ENCODE assay signal across 2 cellular contexts in the genomic region with DNA sequence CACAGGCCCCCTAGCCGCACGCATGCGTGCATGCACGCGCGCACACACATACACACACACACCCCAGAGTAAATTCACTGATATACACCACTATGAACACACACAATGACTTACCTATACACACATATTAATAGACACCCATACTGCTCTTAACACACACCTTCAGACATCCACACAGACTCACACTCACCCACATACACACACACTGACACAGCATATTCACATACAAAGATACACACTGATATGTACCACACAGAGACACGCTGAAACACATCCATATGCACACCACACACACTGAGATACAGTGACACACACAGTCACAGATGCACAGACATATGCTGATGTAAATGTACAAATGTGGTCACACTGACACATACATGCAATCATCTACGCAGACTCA.
TF ChIP-seq lines count a peak whose summit lies in the region.

No MANE protein-coding gene starts in this region.

TF ChIP-seq in WTC11, 78 proteins besides CTCF, POLR2A, EP300 and RAD21 (continued from another document):
- TF ChIP-seq, protein P1, sequence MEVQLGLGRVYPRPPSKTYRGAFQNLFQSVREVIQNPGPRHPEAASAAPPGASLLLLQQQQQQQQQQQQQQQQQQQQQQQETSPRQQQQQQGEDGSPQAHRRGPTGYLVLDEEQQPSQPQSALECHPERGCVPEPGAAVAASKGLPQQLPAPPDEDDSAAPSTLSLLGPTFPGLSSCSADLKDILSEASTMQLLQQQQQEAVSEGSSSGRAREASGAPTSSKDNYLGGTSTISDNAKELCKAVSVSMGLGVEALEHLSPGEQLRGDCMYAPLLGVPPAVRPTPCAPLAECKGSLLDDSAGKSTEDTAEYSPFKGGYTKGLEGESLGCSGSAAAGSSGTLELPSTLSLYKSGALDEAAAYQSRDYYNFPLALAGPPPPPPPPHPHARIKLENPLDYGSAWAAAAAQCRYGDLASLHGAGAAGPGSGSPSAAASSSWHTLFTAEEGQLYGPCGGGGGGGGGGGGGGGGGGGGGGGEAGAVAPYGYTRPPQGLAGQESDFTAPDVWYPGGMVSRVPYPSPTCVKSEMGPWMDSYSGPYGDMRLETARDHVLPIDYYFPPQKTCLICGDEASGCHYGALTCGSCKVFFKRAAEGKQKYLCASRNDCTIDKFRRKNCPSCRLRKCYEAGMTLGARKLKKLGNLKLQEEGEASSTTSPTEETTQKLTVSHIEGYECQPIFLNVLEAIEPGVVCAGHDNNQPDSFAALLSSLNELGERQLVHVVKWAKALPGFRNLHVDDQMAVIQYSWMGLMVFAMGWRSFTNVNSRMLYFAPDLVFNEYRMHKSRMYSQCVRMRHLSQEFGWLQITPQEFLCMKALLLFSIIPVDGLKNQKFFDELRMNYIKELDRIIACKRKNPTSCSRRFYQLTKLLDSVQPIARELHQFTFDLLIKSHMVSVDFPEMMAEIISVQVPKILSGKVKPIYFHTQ (CRISPR knock-in tag; IDR thresholded peaks at IDR 0.05): no peak
- TF ChIP-seq, protein P2, sequence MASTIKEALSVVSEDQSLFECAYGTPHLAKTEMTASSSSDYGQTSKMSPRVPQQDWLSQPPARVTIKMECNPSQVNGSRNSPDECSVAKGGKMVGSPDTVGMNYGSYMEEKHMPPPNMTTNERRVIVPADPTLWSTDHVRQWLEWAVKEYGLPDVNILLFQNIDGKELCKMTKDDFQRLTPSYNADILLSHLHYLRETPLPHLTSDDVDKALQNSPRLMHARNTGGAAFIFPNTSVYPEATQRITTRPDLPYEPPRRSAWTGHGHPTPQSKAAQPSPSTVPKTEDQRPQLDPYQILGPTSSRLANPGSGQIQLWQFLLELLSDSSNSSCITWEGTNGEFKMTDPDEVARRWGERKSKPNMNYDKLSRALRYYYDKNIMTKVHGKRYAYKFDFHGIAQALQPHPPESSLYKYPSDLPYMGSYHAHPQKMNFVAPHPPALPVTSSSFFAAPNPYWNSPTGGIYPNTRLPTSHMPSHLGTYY (CRISPR knock-in tag; IDR thresholded peaks at IDR 0.05): no peak
- TF ChIP-seq JAZF1 (CRISPR knock-in tag; IDR thresholded peaks at IDR 0.05) (no peak), TCF7 (CRISPR knock-in tag; IDR thresholded peaks at IDR 0.05; ENCODE audit: low read depth) (no peak), CREM (CRISPR knock-in tag; IDR thresholded peaks at IDR 0.05) (no peak), NFYB (CRISPR knock-in tag; conservative IDR thresholded peaks at IDR 0.05; ENCODE audit: low read depth) (no peak), FOXP1 (CRISPR knock-in tag; IDR thresholded peaks at IDR 0.05; ENCODE audit: borderline replicate concordance) (no peak), TEAD1 (CRISPR knock-in tag; IDR thresholded peaks at IDR 0.05) (no peak), ZNF317 (CRISPR knock-in tag; IDR thresholded peaks at IDR 0.05; ENCODE audit: borderline replicate concordance, low read depth) (no peak), RELA (CRISPR knock-in tag; IDR thresholded peaks at IDR 0.05; ENCODE audit: borderline replicate concordance) (no peak), ZBTB21 (CRISPR knock-in tag; IDR thresholded peaks at IDR 0.05; ENCODE audit: borderline replicate concordance) (no peak)
- TF ChIP-seq, protein P3, sequence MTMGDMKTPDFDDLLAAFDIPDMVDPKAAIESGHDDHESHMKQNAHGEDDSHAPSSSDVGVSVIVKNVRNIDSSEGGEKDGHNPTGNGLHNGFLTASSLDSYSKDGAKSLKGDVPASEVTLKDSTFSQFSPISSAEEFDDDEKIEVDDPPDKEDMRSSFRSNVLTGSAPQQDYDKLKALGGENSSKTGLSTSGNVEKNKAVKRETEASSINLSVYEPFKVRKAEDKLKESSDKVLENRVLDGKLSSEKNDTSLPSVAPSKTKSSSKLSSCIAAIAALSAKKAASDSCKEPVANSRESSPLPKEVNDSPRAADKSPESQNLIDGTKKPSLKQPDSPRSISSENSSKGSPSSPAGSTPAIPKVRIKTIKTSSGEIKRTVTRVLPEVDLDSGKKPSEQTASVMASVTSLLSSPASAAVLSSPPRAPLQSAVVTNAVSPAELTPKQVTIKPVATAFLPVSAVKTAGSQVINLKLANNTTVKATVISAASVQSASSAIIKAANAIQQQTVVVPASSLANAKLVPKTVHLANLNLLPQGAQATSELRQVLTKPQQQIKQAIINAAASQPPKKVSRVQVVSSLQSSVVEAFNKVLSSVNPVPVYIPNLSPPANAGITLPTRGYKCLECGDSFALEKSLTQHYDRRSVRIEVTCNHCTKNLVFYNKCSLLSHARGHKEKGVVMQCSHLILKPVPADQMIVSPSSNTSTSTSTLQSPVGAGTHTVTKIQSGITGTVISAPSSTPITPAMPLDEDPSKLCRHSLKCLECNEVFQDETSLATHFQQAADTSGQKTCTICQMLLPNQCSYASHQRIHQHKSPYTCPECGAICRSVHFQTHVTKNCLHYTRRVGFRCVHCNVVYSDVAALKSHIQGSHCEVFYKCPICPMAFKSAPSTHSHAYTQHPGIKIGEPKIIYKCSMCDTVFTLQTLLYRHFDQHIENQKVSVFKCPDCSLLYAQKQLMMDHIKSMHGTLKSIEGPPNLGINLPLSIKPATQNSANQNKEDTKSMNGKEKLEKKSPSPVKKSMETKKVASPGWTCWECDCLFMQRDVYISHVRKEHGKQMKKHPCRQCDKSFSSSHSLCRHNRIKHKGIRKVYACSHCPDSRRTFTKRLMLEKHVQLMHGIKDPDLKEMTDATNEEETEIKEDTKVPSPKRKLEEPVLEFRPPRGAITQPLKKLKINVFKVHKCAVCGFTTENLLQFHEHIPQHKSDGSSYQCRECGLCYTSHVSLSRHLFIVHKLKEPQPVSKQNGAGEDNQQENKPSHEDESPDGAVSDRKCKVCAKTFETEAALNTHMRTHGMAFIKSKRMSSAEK (CRISPR knock-in tag; IDR thresholded peaks at IDR 0.05; ENCODE audit: borderline replicate concordance): no peak

TF ChIP-seq in SK-N-SH, 30 proteins besides CTCF, POLR2A, EP300 and RAD21 (continued from another document):
- TF ChIP-seq, protein P4, sequence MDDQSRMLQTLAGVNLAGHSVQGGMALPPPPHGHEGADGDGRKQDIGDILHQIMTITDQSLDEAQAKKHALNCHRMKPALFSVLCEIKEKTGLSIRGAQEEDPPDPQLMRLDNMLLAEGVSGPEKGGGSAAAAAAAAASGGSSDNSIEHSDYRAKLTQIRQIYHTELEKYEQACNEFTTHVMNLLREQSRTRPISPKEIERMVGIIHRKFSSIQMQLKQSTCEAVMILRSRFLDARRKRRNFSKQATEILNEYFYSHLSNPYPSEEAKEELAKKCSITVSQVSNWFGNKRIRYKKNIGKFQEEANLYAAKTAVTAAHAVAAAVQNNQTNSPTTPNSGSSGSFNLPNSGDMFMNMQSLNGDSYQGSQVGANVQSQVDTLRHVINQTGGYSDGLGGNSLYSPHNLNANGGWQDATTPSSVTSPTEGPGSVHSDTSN (IDR thresholded peaks at IDR 0.05): no peak
- TF ChIP-seq TCF12 (IDR thresholded peaks at IDR 0.05) (no peak), GATA2 (CRISPR knock-in tag; IDR thresholded peaks at IDR 0.05) (no peak), YY1 (IDR thresholded peaks at IDR 0.05; ENCODE audit: low read depth) (no peak), RFX5 (IDR thresholded peaks at IDR 0.05; ENCODE audit: low read length) (no peak), FOXM1 (IDR thresholded peaks at IDR 0.05; ENCODE audit: low read depth) (no peak)
- TF ChIP-seq, protein P5, sequence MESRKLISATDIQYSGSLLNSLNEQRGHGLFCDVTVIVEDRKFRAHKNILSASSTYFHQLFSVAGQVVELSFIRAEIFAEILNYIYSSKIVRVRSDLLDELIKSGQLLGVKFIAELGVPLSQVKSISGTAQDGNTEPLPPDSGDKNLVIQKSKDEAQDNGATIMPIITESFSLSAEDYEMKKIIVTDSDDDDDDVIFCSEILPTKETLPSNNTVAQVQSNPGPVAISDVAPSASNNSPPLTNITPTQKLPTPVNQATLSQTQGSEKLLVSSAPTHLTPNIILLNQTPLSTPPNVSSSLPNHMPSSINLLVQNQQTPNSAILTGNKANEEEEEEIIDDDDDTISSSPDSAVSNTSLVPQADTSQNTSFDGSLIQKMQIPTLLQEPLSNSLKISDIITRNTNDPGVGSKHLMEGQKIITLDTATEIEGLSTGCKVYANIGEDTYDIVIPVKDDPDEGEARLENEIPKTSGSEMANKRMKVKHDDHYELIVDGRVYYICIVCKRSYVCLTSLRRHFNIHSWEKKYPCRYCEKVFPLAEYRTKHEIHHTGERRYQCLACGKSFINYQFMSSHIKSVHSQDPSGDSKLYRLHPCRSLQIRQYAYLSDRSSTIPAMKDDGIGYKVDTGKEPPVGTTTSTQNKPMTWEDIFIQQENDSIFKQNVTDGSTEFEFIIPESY (IDR thresholded peaks at IDR 0.05; ENCODE audit: borderline replicate concordance, low read depth): no peak
- TF ChIP-seq, protein P6, sequence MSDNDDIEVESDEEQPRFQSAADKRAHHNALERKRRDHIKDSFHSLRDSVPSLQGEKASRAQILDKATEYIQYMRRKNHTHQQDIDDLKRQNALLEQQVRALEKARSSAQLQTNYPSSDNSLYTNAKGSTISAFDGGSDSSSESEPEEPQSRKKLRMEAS (IDR thresholded peaks at IDR 0.05; ENCODE audit: low read depth): no peak
